Comparison of ENCODE assay signal across 18 cellular contexts in genomic region chr12:18429366-18429765, GRCh38.
A peak's percentile ranks its signal among the peaks of the same experiment; 100 is the strongest.
DNase-seq lines count a peak whose midpoint lies in the region; ATAC-seq and TF ChIP-seq lines count a peak whose summit lies in the region.
"Had no signal": no experiment of that assay in that cellular context is flagged by ENCODE, and none has a peak within 500 bp of the region (broad histone marks: within the 10 kb centered on the region; RNA-seq: fewer than 3 reads in every experiment).

No MANE protein-coding gene starts in this region.

- TF ChIP-seq RAD21 in IMR-90 (IDR thresholded peaks at IDR 0.05; ENCODE audit: low read length): no peak

- no peak overlapping the region for H2BK5ac ChIP-seq in IMR-90 (ENCODE audit: low read depth, low read length, poor library complexity, severe bottlenecking)

- H3K79me1 ChIP-seq in IMR-90 (ENCODE audit: low read depth in 1 of 2, low read length in 2 of 2): no peaks in the 10 kb centered on the region

- H3K27ac ChIP-seq in IMR-90 (ENCODE audit: insufficient read depth, low read length) (no peak overlapping the region), A673 (ENCODE audit: low read depth, low read length, poor library complexity, severe bottlenecking) (no peak overlapping the region), upper lobe of left lung (no peak overlapping the region)
- H3K27ac ChIP-seq: C4-2B, HL-60 had no signal

- H3K4me3 ChIP-seq in IMR-90 (ENCODE audit: insufficient read depth, low read depth, low read length) (no peak overlapping the region), foreskin fibroblast (ENCODE audit: low read depth in 1 of 2, low read length in 2 of 2) (no peak overlapping the region), A673 (ENCODE audit: low read depth, low read length, poor library complexity, severe bottlenecking) (no peak overlapping the region), upper lobe of left lung (no peak overlapping the region)
- H3K4me3 ChIP-seq: HAP-1, K562 had no signal

- H3K27ac Mint-ChIP-seq in Calu3 (ENCODE audit: unreplicated experiment): peak overlapping the region; percentile 77
- H3K27ac Mint-ChIP-seq: CD4-positive, alpha-beta memory T cell; HFFc6 had no signal

- peaks cover 2% of the 10 kb centered on the region; the same call in 1 of the 2 replicates for H3K9me1 ChIP-seq in IMR-90 (ENCODE audit: insufficient read depth, low read length)

- TF ChIP-seq POLR2A in IMR-90 (IDR thresholded peaks at IDR 0.05; ENCODE audit: low read depth, low read length): no peak
- TF ChIP-seq POLR2A in upper lobe of left lung (IDR thresholded peaks at IDR 0.05): no peak

- no peak for TF ChIP-seq EP300 in upper lobe of left lung (IDR thresholded peaks at IDR 0.05)

- no peak for DNase-seq in Calu3
- DNase-seq in IMR-90: no peak
- DNase-seq in foreskin fibroblast: peak; percentile 29 to 52
- DNase-seq in left ventricle myocardium superior: no peak
- no peak for DNase-seq in A673 (ENCODE audit: low spot score)
- DNase-seq in NCI-H510A (lab: John Stamatoyannopoulos, UW): no peak
- DNase-seq in upper lobe of left lung: no peak
- DNase-seq: BE2C; CD4-positive, alpha-beta memory T cell; DMS153; DND-41; GDM1; GOT3; HFFc6 had no signal

- H3K56ac ChIP-seq in IMR-90 (ENCODE audit: extremely low read depth, insufficient read depth, low read length): no peak overlapping the region

- H3K23ac ChIP-seq in IMR-90 (ENCODE audit: low read depth, low read length): peak overlapping the region; percentile 9; the same call in 1 of the 2 replicates

- H3K4me3 Mint-ChIP-seq in Calu3 (ENCODE audit: low read depth, unreplicated experiment): no peak overlapping the region
- H3K4me3 Mint-ChIP-seq: CD4-positive, alpha-beta memory T cell; HFFc6 had no signal

- H3K36me3 ChIP-seq in IMR-90 (ENCODE audit: control insufficient read depth, insufficient read depth, low read length) (no peaks in the 10 kb centered on the region), A673 (ENCODE audit: insufficient read depth, low read length, poor library complexity, severe bottlenecking) (no peaks in the 10 kb centered on the region), upper lobe of left lung (no peaks in the 10 kb centered on the region)
- H3K36me3 ChIP-seq: BE2C, HAP-1 had no signal

- H3K4me2 ChIP-seq in IMR-90 (ENCODE audit: low read depth, low read length): no peak overlapping the region

- peak overlapping the region; percentile 2; the same call in 1 of the 2 replicates for H2BK20ac ChIP-seq in IMR-90 (ENCODE audit: low read depth, low read length)

- H3K36me3 Mint-ChIP-seq in Calu3 (ENCODE audit: insufficient read depth, unreplicated experiment): peaks cover 11% of the 10 kb centered on the region
- H3K36me3 Mint-ChIP-seq: CD4-positive, alpha-beta memory T cell had no signal

- peaks cover 30% of the 10 kb centered on the region for H3K4me1 Mint-ChIP-seq in Calu3 (ENCODE audit: low read depth, unreplicated experiment)
- H3K4me1 Mint-ChIP-seq: CD4-positive, alpha-beta memory T cell had no signal

- CTCF ChIA-PET in Calu3 (lab: Charles Lee): no interaction called here
- CTCF ChIA-PET in IMR-90 (lab: Yijun Ruan, JAX): interaction anchor here (1.7 kb wide), 1 partner anchor 820 kb away, joined by 3 read pairs; no protein-coding TSS in a partner anchor
- CTCF ChIA-PET in A673 (lab: Charles Lee): no interaction called here

- H3K9me3 Mint-ChIP-seq in Calu3 (ENCODE audit: low read depth, unreplicated experiment): no peaks in the 10 kb centered on the region
- H3K9me3 Mint-ChIP-seq: HFFc6 had no signal

- no peak overlapping the region for H2AK9ac ChIP-seq in IMR-90 (replicated peaks; ENCODE audit: low read depth, low read length, poor library complexity)

- no peak overlapping the region for H3K9ac ChIP-seq in IMR-90 (ENCODE audit: low read depth, low read length)

- BruUV-seq in Calu3 (replicated peaks; lab: Mats Ljungman, UMichigan): no TSS peak
- BruUV-seq in IMR-90 (replicated peaks; lab: Mats Ljungman, UMichigan): no TSS peak
- BruUV-seq in A673 (replicated peaks; lab: Mats Ljungman, UMichigan): no TSS peak

- peak overlapping the region; percentile 42; the same call in 1 of the 2 replicates for H4K91ac ChIP-seq in IMR-90 (ENCODE audit: insufficient read depth, low read depth, low read length)

- H3K27me3 ChIP-seq in IMR-90 (ENCODE audit: control insufficient read depth, insufficient read depth, low read length) (no peaks in the 10 kb centered on the region), A673 (replicated peaks; ENCODE audit: insufficient read depth, low read depth, low read length, poor library complexity) (no peaks in the 10 kb centered on the region), upper lobe of left lung (no peaks in the 10 kb centered on the region)
- H3K27me3 ChIP-seq: BE2C had no signal

- no peak overlapping the region for H4K8ac ChIP-seq in IMR-90 (ENCODE audit: low read depth in 2 of 2, low read length in 2 of 2)

- H4K5ac ChIP-seq in IMR-90 (ENCODE audit: low read depth, low read length): no peak overlapping the region

- dilution Hi-C loops in IMR-90 (cut with HindIII; ENCODE audit: low sequenced_read_pairs, unreplicated experiment): no loop called here

- H4K20me1 ChIP-seq in IMR-90 (ENCODE audit: insufficient read depth, low read length): no peaks in the 10 kb centered on the region

- no peak for ATAC-seq in IMR-90 (ENCODE audit: low read depth)
- ATAC-seq in left ventricle myocardium superior: peak; percentile 89
- ATAC-seq in upper lobe of left lung (ENCODE audit: low FRiP score in 2 of 2): no peak
- ATAC-seq: K562 had no signal

- H2BK120ac ChIP-seq in IMR-90 (ENCODE audit: low read depth, low read length): no peak overlapping the region

- in situ Hi-C loops in IMR-90 (cut with MboI; ENCODE audit: low sequenced_read_pairs): loop anchor here (25.0 kb wide), 1 partner anchor 858 kb away; no protein-coding TSS in a partner anchor

- no peak overlapping the region for H3K14ac ChIP-seq in IMR-90 (replicated peaks; ENCODE audit: low read depth, low read length)

- POLR2A ChIA-PET in IMR-90 (lab: Charles Lee; ENCODE audit: unreplicated experiment) (no interaction called here), A673 (lab: Charles Lee; ENCODE audit: low non-redundant PET) (no interaction called here)

- H3K9me3 ChIP-seq in IMR-90 (ENCODE audit: control insufficient read depth, insufficient read depth, low read length) (no peaks in the 10 kb centered on the region), A673 (ENCODE audit: low read depth, low read length, poor library complexity, severe bottlenecking) (no peaks in the 10 kb centered on the region), upper lobe of left lung (no peaks in the 10 kb centered on the region)
- H3K9me3 ChIP-seq: BE2C, HAP-1 had no signal

- H3K27me3 Mint-ChIP-seq in Calu3 (ENCODE audit: unreplicated experiment): no peaks in the 10 kb centered on the region
- H3K27me3 Mint-ChIP-seq: CD4-positive, alpha-beta memory T cell had no signal

- WGBS in IMR-90 (ENCODE audit: extremely low coverage in 2 of 2, insufficient read length in 1 of 2), 2 experiments: no CpG with 5 or more reads among the region's 1 CpG
- WGBS in upper lobe of left lung, 2 donors: 75 to 86% methylated on average over 1 of the region's 1 CpG

- no peak overlapping the region; the same call in 1 of the 2 replicates for H3K4ac ChIP-seq in IMR-90 (ENCODE audit: low read depth, low read length)

- no peak overlapping the region; the same call in 1 of the 2 replicates for H3K18ac ChIP-seq in IMR-90 (ENCODE audit: low read depth, low read length)

- H2AK5ac ChIP-seq in IMR-90 (ENCODE audit: low read depth, low read length): peak overlapping the region; percentile 79

- TF ChIP-seq CTCF in Calu3 (IDR thresholded peaks at IDR 0.05; ENCODE audit: unreplicated experiment): no peak
- no peak for TF ChIP-seq CTCF in IMR-90 (conservative IDR thresholded peaks at IDR 0.05; ENCODE audit: low read depth, low read length)
- TF ChIP-seq CTCF in foreskin fibroblast (IDR thresholded peaks at IDR 0.05; ENCODE audit: low read depth, low read length): no peak
- no peak for TF ChIP-seq CTCF in A673 (conservative IDR thresholded peaks at IDR 0.05; ENCODE audit: low read depth, low read length)
- TF ChIP-seq CTCF in upper lobe of left lung (IDR thresholded peaks at IDR 0.05): no peak

- H2AFZ ChIP-seq in IMR-90 (replicated peaks; ENCODE audit: low read length, poor library complexity): no peak overlapping the region

- intact Hi-C loops in Calu3 (cut with micrococcal nuclease; ENCODE audit: unreplicated experiment) (loop anchor here (5.0 kb wide), 1 partner anchor 177 kb away; no protein-coding TSS in a partner anchor), IMR-90 (cut with micrococcal nuclease) (no loop called here), left ventricle myocardium superior (cut with micrococcal nuclease) (no loop called here), A673 (cut with micrococcal nuclease; ENCODE audit: unreplicated experiment) (no loop called here)

- H3K4me1 ChIP-seq in IMR-90 (ENCODE audit: control insufficient read depth, insufficient read depth, low read length) (no peaks in the 10 kb centered on the region), A673 (ENCODE audit: insufficient read depth, low read length, poor library complexity, severe bottlenecking) (no peaks in the 10 kb centered on the region), upper lobe of left lung (no peaks in the 10 kb centered on the region)
- H3K4me1 ChIP-seq: BE2C had no signal

- H2BK15ac ChIP-seq in IMR-90 (ENCODE audit: low read depth, low read length): peak overlapping the region; percentile 49; the same call in 1 of the 3 replicates

TF ChIP-seq in IMR-90, 13 proteins besides CTCF, POLR2A, EP300 and RAD21:
- no peak for TF ChIP-seq MAZ (IDR thresholded peaks at IDR 0.05; ENCODE audit: borderline replicate concordance, low read depth, low read length)
- TF ChIP-seq NFE2L2 (IDR thresholded peaks at IDR 0.05; ENCODE audit: low read depth, low read length): no peak

Comparison
In these comparisons a context has a peak if more than half of its experiments do, and no peak if none do; other contexts are left out.
1. DNase-seq: peak in foreskin fibroblast (2 of 2); none in Calu3 (single experiment), IMR-90 (single experiment), left ventricle myocardium superior (single experiment), A673 (single experiment), NCI-H510A (single experiment) and upper lobe of left lung (0 of 2).